24 cellular contexts compared by ENCODE assay signal in genomic region chr4:5192271-5192670, GRCh38.
"Had no signal": no experiment of that assay in that cellular context is flagged by ENCODE, and none has a peak within 500 bp of the region (broad histone marks: within the 10 kb centered on the region; RNA-seq: fewer than 3 reads in every experiment).

No MANE protein-coding gene starts in this region.

- DNase-seq: cortex of kidney; dorsolateral prefrontal cortex; effector CD4-positive, alpha-beta T cell; heart left ventricle; kidney; naive thymus-derived CD8-positive, alpha-beta T cell; nephron progenitor cell; nucleus accumbens; ovary; posterior cingulate gyrus; psoas muscle; right cardiac atrium; sigmoid colon; stimulated activated CD4-positive, alpha-beta T cell treated with anti-CD3 and anti-CD28 coated beads, Interleukin-2, amount 100 ng/mL, for 24 hours; stimulated activated CD4-positive, alpha-beta T cell treated with anti-CD3 and anti-CD28 coated beads, Interleukin-4, amount 100 ng/mL, for 24 hours; stimulated activated naive CD8-positive, alpha-beta T cell treated with anti-CD3 and anti-CD28 coated beads, Interleukin-15, Interleukin-2, amounts not matched to agents 100 U/mL and 50 U/mL, for 24 hours; transverse colon; upper lobe of right lung had no signal

- H3K27ac ChIP-seq: dorsolateral prefrontal cortex, gastroesophageal sphincter, heart left ventricle, hepatocyte, left lung, ovary, psoas muscle, sigmoid colon, thoracic aorta, transverse colon, upper lobe of right lung, vagina had no signal

- ATAC-seq: gastroesophageal sphincter; heart left ventricle; left lung; naive thymus-derived CD8-positive, alpha-beta T cell; psoas muscle; right cardiac atrium; stimulated activated memory B cell treated with anti-CD40 and anti-IgM and Interleukin-4, amounts not matched to agents 10 μg/mL and 1 μg/mL and 100 μg/mL, for 72 hours; stimulated activated naive CD8-positive, alpha-beta T cell treated with anti-CD3 and anti-CD28 coated beads, Interleukin-15, Interleukin-2, amounts not matched to agents 100 U/mL and 50 U/mL, for 24 hours; upper lobe of right lung had no signal

- H3K36me3 ChIP-seq: gastroesophageal sphincter, heart left ventricle, left lung, ovary, sigmoid colon, thoracic aorta, transverse colon, upper lobe of right lung, vagina had no signal

- H3K9me3 ChIP-seq: gastroesophageal sphincter, heart left ventricle, left lung, ovary, psoas muscle, sigmoid colon, thoracic aorta, transverse colon, upper lobe of right lung, vagina had no signal

- H3K4me3 ChIP-seq: dorsolateral prefrontal cortex, gastroesophageal sphincter, heart left ventricle, hepatocyte, left lung, ovary, psoas muscle, sigmoid colon, thoracic aorta, transverse colon, upper lobe of right lung, vagina had no signal

- H3K27me3 ChIP-seq: dorsolateral prefrontal cortex, gastroesophageal sphincter, hepatocyte, left lung, ovary, sigmoid colon, transverse colon, upper lobe of right lung, vagina had no signal

- H3K4me1 ChIP-seq: gastroesophageal sphincter, heart left ventricle, left lung, psoas muscle, sigmoid colon, transverse colon, upper lobe of right lung, vagina had no signal
